ENCODE assay signal across 23 cellular contexts in the genomic region with DNA sequence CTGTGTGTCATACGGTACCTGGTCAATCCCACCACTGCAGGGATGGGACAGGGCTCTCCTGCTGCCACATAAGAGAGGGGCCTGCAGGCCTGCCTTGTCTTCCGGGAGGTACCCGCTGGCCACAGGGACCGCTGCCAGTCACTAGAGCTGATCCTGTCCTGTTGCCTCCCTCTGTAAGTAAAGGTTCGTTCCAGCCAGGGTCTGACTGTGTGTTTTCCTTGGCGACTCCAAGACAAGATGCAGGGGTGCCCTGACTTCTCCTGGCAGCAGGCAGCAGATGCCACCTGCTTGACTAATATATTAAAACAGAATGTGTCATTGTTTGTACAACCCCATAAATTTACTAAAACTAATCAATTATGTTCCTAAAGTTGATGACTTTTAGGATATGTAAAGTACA. TPM values are rescaled to one million over a fixed set of nuclear protein-coding genes. Genes with fewer than 3 reads are reported as not detected.
DNase-seq lines count a peak whose midpoint lies in the region; ATAC-seq and TF ChIP-seq lines count a peak whose summit lies in the region.
"Had no signal": no experiment of that assay in that cellular context is flagged by ENCODE, and none has a peak within 500 bp of the region (broad histone marks: within the 10 kb centered on the region; RNA-seq: fewer than 3 reads in every experiment).

No MANE protein-coding gene starts in this region.

- H3K4me1 ChIP-seq in PC-3 (ENCODE audit: insufficient read depth, low read length): peaks cover 15% of the 10 kb centered on the region
- H3K4me1 ChIP-seq in prostate gland (replicated peaks): no peaks in the 10 kb centered on the region
- H3K4me1 ChIP-seq: Caco-2 had no signal

- CTCF ChIA-PET in PC-3 (lab: Charles Lee) (no interaction called here), RWPE1 (lab: Yijun Ruan, JAX) (interaction anchor here (0.9 kb wide), 1 partner anchor 236 kb away, joined by 3 read pairs; no protein-coding TSS in a partner anchor)

- TF ChIP-seq CTCF in PC-3 (conservative IDR thresholded peaks at IDR 0.05; ENCODE audit: low read depth, low read length): no peak
- no peak for TF ChIP-seq CTCF in VCaP (conservative IDR thresholded peaks at IDR 0.05)
- TF ChIP-seq CTCF in prostate gland (IDR thresholded peaks at IDR 0.05): no peak
- TF ChIP-seq CTCF in RWPE1 (conservative IDR thresholded peaks at IDR 0.05; ENCODE audit: low read depth): no peak

- H3K9me2 ChIP-seq in PC-3 (replicated peaks; ENCODE audit: low read length): no peaks in the 10 kb centered on the region

- ATAC-seq in PC-3: peak; percentile 94
- ATAC-seq in left colon: no peak
- ATAC-seq: CD8-positive, alpha-beta T cell; GM12878 had no signal

- H3K4me2 ChIP-seq in PC-3 (ENCODE audit: low read length): peak overlapping the region; percentile 51
- H3K4me2 ChIP-seq: BLaER1 had no signal

- peak overlapping the region; percentile 68 for H3K27ac ChIP-seq in PC-3 (ENCODE audit: low read length)
- H3K27ac ChIP-seq in VCaP: peak overlapping the region; percentile 36
- peak overlapping the region; percentile 47 to 58 for H3K27ac ChIP-seq in prostate gland
- H3K27ac ChIP-seq in RWPE1: no peak overlapping the region
- H3K27ac ChIP-seq: 22Rv1, BLaER1, C4-2B, GM23248 had no signal

- H4K20me1 ChIP-seq in PC-3 (ENCODE audit: low read length): no peaks in the 10 kb centered on the region
- H4K20me1 ChIP-seq: BLaER1 had no signal

- H3K9ac ChIP-seq in PC-3 (ENCODE audit: low read length): peak overlapping the region; percentile 15; the same call in 1 of the 2 replicates
- H3K9ac ChIP-seq: BLaER1, GM23248 had no signal

- H2AFZ ChIP-seq in PC-3 (ENCODE audit: low read length): peak overlapping the region; percentile 36; the same call in 1 of the 2 replicates
- H2AFZ ChIP-seq: GM23248 had no signal

- H3K4me3 ChIP-seq in PC-3 (ENCODE audit: low read length) (peak overlapping the region; percentile 5; the same call in 1 of the 2 replicates), prostate gland (no peak overlapping the region)
- H3K4me3 ChIP-seq: BLaER1, GM12878, GM23248 had no signal

- POLR2A ChIA-PET in PC-3 (lab: Charles Lee; ENCODE audit: unreplicated experiment): no interaction called here
- POLR2A ChIA-PET in RWPE1 (lab: Yijun Ruan, JAX; ENCODE audit: low non-redundant PET): no interaction called here

- H3F3A ChIP-seq in PC-3 (ENCODE audit: low read length, unreplicated experiment): no peaks in the 10 kb centered on the region

- peak; percentile 20 for DNase-seq in Daoy (ENCODE audit: low read depth)
- peak; percentile 76 for DNase-seq in PC-3
- DNase-seq in prostate gland (ENCODE audit: low spot score): no peak
- DNase-seq in left colon: no peak
- DNase-seq in HuH-7 (ENCODE audit: low spot score): no peak
- DNase-seq in RWPE1 (ENCODE audit: low spot score): no peak
- no peak for DNase-seq in NCI-H2081 (lab: John Stamatoyannopoulos, UW)
- DNase-seq: Caco-2; CD4-positive, CD25-positive, alpha-beta regulatory T cell; CD8-positive, alpha-beta T cell; DMS153; DND-41; EL; GDM1; GM23248; H7; HCEC 1CT had no signal

- H3K9me3 ChIP-seq in PC-3 (ENCODE audit: low read length) (no peaks in the 10 kb centered on the region), prostate gland (no peaks in the 10 kb centered on the region)
- H3K9me3 ChIP-seq: BLaER1, Caco-2 had no signal

- 64% methylated on average over 6 of the region's 6 CpGs for WGBS in prostate gland

- intact Hi-C loops in PC-3 (cut with micrococcal nuclease) (loop anchor here (5.0 kb wide), 1 partner anchor 47 kb away; no protein-coding TSS in a partner anchor), prostate gland (cut with DNase I) (no loop called here), left colon (cut with DNase I, micrococcal nuclease) (no loop called here)

- no peak for TF ChIP-seq POLR2A in prostate gland (IDR thresholded peaks at IDR 0.05)

- H3K79me2 ChIP-seq in PC-3 (ENCODE audit: low read length): no peaks in the 10 kb centered on the region

- H3K36me3 ChIP-seq in PC-3 (ENCODE audit: low read depth, low read length) (no peaks in the 10 kb centered on the region), prostate gland (no peaks in the 10 kb centered on the region)
- H3K36me3 ChIP-seq: BLaER1 had no signal

- BruUV-seq in PC-3 (replicated peaks; lab: Mats Ljungman, UMichigan): no TSS peak

- no peaks in the 10 kb centered on the region for H3K27me3 ChIP-seq in PC-3 (ENCODE audit: low read length)
- H3K27me3 ChIP-seq in prostate gland (replicated peaks; ENCODE audit: insufficient read depth): no peaks in the 10 kb centered on the region
- H3K27me3 ChIP-seq: BLaER1 had no signal

RNA-seq across cellular contexts. Expression of a gene that starts 41.5 kb away (rescaled TPM):
- not detected in 2 replicates for total RNA-seq in Daoy (2014; rRNA removed; shearing (Covaris generic))
- total RNA-seq in PC-3 (2014; rRNA removed): 0.22 TPM in 1 of 2 replicates, not detected in the other
- 1 to 10 TPM in 1 of 2 donors, not detected in 1; 2.3 TPM for total RNA-seq in prostate gland
- total RNA-seq in left colon: 10 to 100 TPM in 1 of 2 donors, 1 to 10 TPM in 1; 9.4 to 60.8 TPM
- total RNA-seq: B cell; Caco-2; CD4-positive, CD25-positive, alpha-beta regulatory T cell; CD8-positive, alpha-beta T cell; GM12878; GM23248 had no signal

Comparison
In these comparisons a context has a peak if more than half of its experiments do, and no peak if none do; other contexts are left out.
1. DNase-seq: peak in Daoy (single experiment) and PC-3 (single experiment); none in prostate gland (single experiment), left colon (0 of 2), HuH-7 (single experiment), RWPE1 (single experiment) and NCI-H2081 (0 of 2).